ENCODE assay signal across 19 cellular contexts in the genomic region with DNA sequence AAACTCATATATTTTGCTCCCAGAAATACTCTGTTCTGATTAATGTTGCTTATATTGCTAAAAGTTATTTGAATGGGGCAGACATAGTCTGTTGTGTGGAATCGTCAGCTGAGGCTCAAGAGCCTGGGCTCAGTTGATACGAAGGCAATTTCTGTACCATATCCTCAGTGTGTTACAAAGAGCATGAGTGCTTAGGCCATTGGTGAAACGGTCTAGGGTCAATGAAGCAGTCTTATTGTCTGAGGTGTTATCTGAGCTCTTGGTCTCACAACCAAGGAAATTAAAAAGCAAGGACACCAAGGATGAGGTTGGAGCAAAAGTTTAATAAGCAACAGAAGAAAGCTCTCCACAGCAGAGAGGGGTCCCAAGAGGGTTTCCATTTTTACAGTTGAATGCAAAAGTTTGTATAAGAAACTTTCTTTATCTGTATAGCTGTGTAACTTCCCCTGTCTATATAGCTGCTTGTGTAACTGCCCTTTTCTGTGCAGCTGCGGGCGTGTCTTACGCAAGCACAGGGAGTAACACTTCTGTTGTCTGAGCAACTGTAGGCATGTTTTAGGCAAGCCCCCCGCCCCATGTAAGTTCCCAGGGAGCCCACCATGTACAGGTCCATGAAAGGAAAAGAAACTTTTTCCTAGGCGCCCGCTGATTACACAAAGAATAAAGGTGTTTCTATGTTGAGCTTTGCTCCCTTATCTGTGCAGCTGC. TPM values are rescaled to one million over a fixed set of nuclear protein-coding genes. Genes with fewer than 3 reads are reported as not detected.
DNase-seq lines count a peak whose midpoint lies in the region; ATAC-seq and TF ChIP-seq lines count a peak whose summit lies in the region.
"Had no signal": no experiment of that assay in that cellular context is flagged by ENCODE, and none has a peak within 500 bp of the region (broad histone marks: within the 10 kb centered on the region; RNA-seq: fewer than 3 reads in every experiment).

No MANE protein-coding gene starts in this region.

- peak overlapping the region in 1 of 2 donors; percentile 7 for H3K9ac ChIP-seq in colonic mucosa (ENCODE audit: low read depth in 2 of 2, low read length in 2 of 2)

- H3K9me3 ChIP-seq in colonic mucosa (no peaks in the 10 kb centered on the region), left lung (no peaks in the 10 kb centered on the region)
- H3K9me3 ChIP-seq: MG63, ovary had no signal

- intact Hi-C loops in colonic mucosa (cut with DNase I) (loop anchor here (10.0 kb wide), 1 partner anchor 192 kb away; no protein-coding TSS in a partner anchor), left lung (cut with DNase I) (no loop called here)

- H3K27ac Mint-ChIP-seq in activated naive CD4-positive, alpha-beta T cell treated with anti-CD3 and anti-CD28 coated beads, Interleukin-2, amount 10 ng/mL, durations not matched to agents 7 days and 5 days: peak overlapping the region; percentile 73
- no peak overlapping the region for H3K27ac Mint-ChIP-seq in activated naive CD4-positive, alpha-beta T cell treated with anti-CD3 and anti-CD28 coated beads, Interleukin-2, amount 50 U/mL, for 72 hours
- H3K27ac Mint-ChIP-seq: activated CD4-positive, alpha-beta memory T cell treated with anti-CD3 and anti-CD28 coated beads for 36 hours; stimulated activated naive CD8-positive, alpha-beta T cell treated with anti-CD3 and anti-CD28 coated beads, Interleukin-15, amount 100 ng/mL, for 72 hours had no signal

- no peak overlapping the region for H3K4me3 Mint-ChIP-seq in activated naive CD4-positive, alpha-beta T cell treated with anti-CD3 and anti-CD28 coated beads, Interleukin-2, amount 10 ng/mL, durations not matched to agents 7 days and 5 days
- H3K4me3 Mint-ChIP-seq: activated CD4-positive, alpha-beta memory T cell treated with anti-CD3 and anti-CD28 coated beads for 36 hours; stimulated activated naive CD8-positive, alpha-beta T cell treated with anti-CD3 and anti-CD28 coated beads, Interleukin-15, amount 100 ng/mL, for 72 hours had no signal

- ATAC-seq in activated naive CD4-positive, alpha-beta T cell treated with anti-CD3 and anti-CD28 coated beads, Interleukin-2, amount 50 U/mL, for 72 hours: no peak
- ATAC-seq in left lung: no peak
- no peak for ATAC-seq in HG02885 (IDR thresholded peaks at IDR 0.05; ENCODE audit: poor library complexity, unreplicated experiment)
- ATAC-seq: stimulated activated naive CD8-positive, alpha-beta T cell treated with anti-CD3 and anti-CD28 coated beads, Interleukin-15, amount 100 ng/mL, for 72 hours had no signal

- no peaks in the 10 kb centered on the region for H3K4me1 Mint-ChIP-seq in activated naive CD4-positive, alpha-beta T cell treated with anti-CD3 and anti-CD28 coated beads, Interleukin-2, amount 10 ng/mL, durations not matched to agents 7 days and 5 days
- H3K4me1 Mint-ChIP-seq: stimulated activated naive CD8-positive, alpha-beta T cell treated with anti-CD3 and anti-CD28 coated beads, Interleukin-15, amount 100 ng/mL, for 72 hours had no signal

- H3K4me3 ChIP-seq in colonic mucosa (no peak overlapping the region), left lung (no peak overlapping the region)
- H3K4me3 ChIP-seq: MG63, ovary had no signal

- H3K9me3 Mint-ChIP-seq in activated naive CD4-positive, alpha-beta T cell treated with anti-CD3 and anti-CD28 coated beads, Interleukin-2, amount 10 ng/mL, durations not matched to agents 7 days and 5 days: peaks cover 2% of the 10 kb centered on the region
- H3K9me3 Mint-ChIP-seq in activated naive CD4-positive, alpha-beta T cell treated with anti-CD3 and anti-CD28 coated beads, Interleukin-2, amount 50 U/mL, for 72 hours: peaks cover 8 to 9% of the 10 kb centered on the region in 2 donors
- H3K9me3 Mint-ChIP-seq: stimulated activated naive CD8-positive, alpha-beta T cell treated with anti-CD3 and anti-CD28 coated beads, Interleukin-15, amount 100 ng/mL, for 72 hours had no signal

- no peaks in the 10 kb centered on the region for H3K27me3 Mint-ChIP-seq in activated naive CD4-positive, alpha-beta T cell treated with anti-CD3 and anti-CD28 coated beads, Interleukin-2, amount 10 ng/mL, durations not matched to agents 7 days and 5 days
- H3K27me3 Mint-ChIP-seq: activated CD4-positive, alpha-beta memory T cell treated with anti-CD3 and anti-CD28 coated beads for 36 hours; stimulated activated naive CD8-positive, alpha-beta T cell treated with anti-CD3 and anti-CD28 coated beads, Interleukin-15, amount 100 ng/mL, for 72 hours had no signal

- no peak for DNase-seq in activated naive CD4-positive, alpha-beta T cell treated with anti-CD3 and anti-CD28 coated beads, Interleukin-2, amount 10 ng/mL, durations not matched to agents 7 days and 5 days
- DNase-seq in activated naive CD4-positive, alpha-beta T cell treated with anti-CD3 and anti-CD28 coated beads, Interleukin-2, amount 50 U/mL, for 72 hours (ENCODE audit: low spot score in 2 of 2): no peak
- DNase-seq in colonic mucosa: peak; percentile 54
- peak; percentile 69 to 85 for DNase-seq in left lung
- DNase-seq in COLO829 (ENCODE audit: low spot score): no peak
- DNase-seq in iPS-NIHi7 (ENCODE audit: extremely low spot score): no peak
- DNase-seq in activated effector memory CD4-positive, alpha-beta T cell treated with anti-CD3 and anti-CD28 coated beads, Interleukin-2, amount 50 U/mL, for 16 hours: no peak
- DNase-seq: activated CD4-positive, alpha-beta memory T cell treated with anti-CD3 and anti-CD28 coated beads for 36 hours; activated naive CD4-positive, alpha-beta T cell treated with Interleukin-2 at 50 U/mL for 16 hours; cerebellar nuclear complex; DMS53; MG63; ovary; stimulated activated CD4-positive, alpha-beta T cell treated with anti-CD3 and anti-CD28 coated beads, Interleukin-2, amount 100 ng/mL, for 48 hours; stimulated activated naive CD8-positive, alpha-beta T cell treated with anti-CD3 and anti-CD28 coated beads, Interleukin-15, amount 100 ng/mL, for 72 hours had no signal

- no peak for TF ChIP-seq CTCF in colonic mucosa (IDR thresholded peaks at IDR 0.05)
- no peak for TF ChIP-seq CTCF in left lung (IDR thresholded peaks at IDR 0.05)

- no peaks in the 10 kb centered on the region for H3K36me3 Mint-ChIP-seq in activated naive CD4-positive, alpha-beta T cell treated with anti-CD3 and anti-CD28 coated beads, Interleukin-2, amount 10 ng/mL, durations not matched to agents 7 days and 5 days
- H3K36me3 Mint-ChIP-seq in activated naive CD4-positive, alpha-beta T cell treated with anti-CD3 and anti-CD28 coated beads, Interleukin-2, amount 50 U/mL, for 72 hours: no peaks in the 10 kb centered on the region
- H3K36me3 Mint-ChIP-seq: activated CD4-positive, alpha-beta memory T cell treated with anti-CD3 and anti-CD28 coated beads for 36 hours had no signal

- H3K4me1 ChIP-seq in colonic mucosa: peaks cover 7% of the 10 kb centered on the region
- H3K4me1 ChIP-seq in left lung: peaks cover 7 to 46% of the 10 kb centered on the region in 2 donors

- CTCF ChIA-PET in activated naive CD4-positive, alpha-beta T cell treated with anti-CD3 and anti-CD28 coated beads, Interleukin-2, amount 10 ng/mL, durations not matched to agents 7 days and 5 days (lab: Charles Lee): no interaction called here

- H3K27ac ChIP-seq in colonic mucosa (peak overlapping the region; percentile 64), left lung (peak overlapping the region in 1 of 2 donors; percentile 77)
- H3K27ac ChIP-seq: ovary had no signal

- H3K27me3 ChIP-seq in colonic mucosa: no peaks in the 10 kb centered on the region
- H3K27me3 ChIP-seq in left lung: no peaks in the 10 kb centered on the region
- H3K27me3 ChIP-seq: MG63, ovary had no signal

- H3K36me3 ChIP-seq in colonic mucosa (no peaks in the 10 kb centered on the region), left lung (no peaks in the 10 kb centered on the region)
- H3K36me3 ChIP-seq: MG63, ovary had no signal

RNA-seq across cellular contexts. Expression of a gene that starts 40.6 kb away (rescaled TPM):
- under 1 TPM; 0.06 to 0.09 TPM for total RNA-seq in activated naive CD4-positive, alpha-beta T cell treated with anti-CD3 and anti-CD28 coated beads, Interleukin-2, amount 50 U/mL, for 72 hours
- total RNA-seq in colonic mucosa: under 1 TPM; 0.05 to 0.17 TPM
- not detected for total RNA-seq in left lung
- total RNA-seq: A172; fibroblast of lung; T-helper 1 cell treated with Interleukin-12 subunit alpha and Interleukin-12 subunit beta and Interleukin-4 antibody, amounts not matched to agents 30 ng/mL and 1 ng/mL, for 36 hours had no signal

Comparison
In these comparisons a context has a peak if more than half of its experiments do, and no peak if none do; other contexts are left out.
1. DNase-seq: peak in colonic mucosa (single experiment) and left lung (2 of 2); none in activated naive CD4-positive, alpha-beta T cell treated with anti-CD3 and anti-CD28 coated beads, Interleukin-2, amount 10 ng/mL, durations not matched to agents 7 days and 5 days (single experiment), activated naive CD4-positive, alpha-beta T cell treated with anti-CD3 and anti-CD28 coated beads, Interleukin-2, amount 50 U/mL, for 72 hours (0 of 2), COLO829 (single experiment), iPS-NIHi7 (single experiment) and activated effector memory CD4-positive, alpha-beta T cell treated with anti-CD3 and anti-CD28 coated beads, Interleukin-2, amount 50 U/mL, for 16 hours (single experiment).